ENCODE assay signal across 1 cellular context in genomic region chr14:90383126-90383730, GRCh38.
TF ChIP-seq lines count a peak whose summit lies in the region.

No MANE protein-coding gene starts in this region.

TF ChIP-seq in HepG2, 621 proteins besides CTCF, POLR2A, EP300 and RAD21 (continued from another document and continues in another):
- peak; percentile 95 for TF ChIP-seq HMGXB3 (CRISPR knock-in tag; IDR thresholded peaks at IDR 0.05; ENCODE audit: borderline replicate concordance)
- TF ChIP-seq ZNF574 (CRISPR knock-in tag; IDR thresholded peaks at IDR 0.05), result peak; percentile 88
- TF ChIP-seq ZNF280B (CRISPR knock-in tag; IDR thresholded peaks at IDR 0.05; ENCODE audit: borderline replicate concordance), result peak; percentile 36; the same call in 1 of the 2 replicates
- TF ChIP-seq ZNF143 (CRISPR knock-in tag; IDR thresholded peaks at IDR 0.05), result peak; percentile 75; the same call in 1 of the 2 replicates
- no peak; the same call in 1 of the 2 replicates for TF ChIP-seq ZNF674 (CRISPR knock-in tag; IDR thresholded peaks at IDR 0.05; ENCODE audit: low read depth)
- TF ChIP-seq PRDM10 (CRISPR knock-in tag; IDR thresholded peaks at IDR 0.05; ENCODE audit: low read depth), result peak; percentile 81
- TF ChIP-seq ZNF251 (CRISPR knock-in tag; IDR thresholded peaks at IDR 0.05), result no peak
- no peak for TF ChIP-seq ZNF468 (CRISPR knock-in tag; IDR thresholded peaks at IDR 0.05)
- TF ChIP-seq JARID2 (CRISPR knock-in tag; IDR thresholded peaks at IDR 0.05; ENCODE audit: insufficient replicate concordance), result no peak
- peak; percentile 53; the same call in 1 of the 2 replicates for TF ChIP-seq ZNF333 (CRISPR knock-in tag; IDR thresholded peaks at IDR 0.05; ENCODE audit: borderline replicate concordance)
- peak; percentile 53 for TF ChIP-seq GATAD2A (CRISPR knock-in tag; IDR thresholded peaks at IDR 0.05)
- peak; percentile 40 for TF ChIP-seq RARA (CRISPR knock-in tag; IDR thresholded peaks at IDR 0.05)
- no peak; the same call in 1 of the 2 replicates for TF ChIP-seq TP53 (CRISPR knock-in tag; conservative IDR thresholded peaks at IDR 0.05)
- TF ChIP-seq ADNP (CRISPR knock-in tag; IDR thresholded peaks at IDR 0.05), result no peak
- TF ChIP-seq GABPA (IDR thresholded peaks at IDR 0.05; ENCODE audit: low read depth, low read length), result peak; percentile 58
- peak; percentile 84 for TF ChIP-seq GABPA (CRISPR knock-in tag; IDR thresholded peaks at IDR 0.05; ENCODE audit: low read depth)
- TF ChIP-seq NFYB (CRISPR knock-in tag; IDR thresholded peaks at IDR 0.05), result peak; percentile 100
- peak; percentile 95 for TF ChIP-seq MED8 (CRISPR knock-in tag; IDR thresholded peaks at IDR 0.05; ENCODE audit: insufficient replicate concordance)
- TF ChIP-seq ZNF563 (CRISPR knock-in tag; IDR thresholded peaks at IDR 0.05), result peak; percentile 74
- TF ChIP-seq ZNF367 (CRISPR knock-in tag; IDR thresholded peaks at IDR 0.05; ENCODE audit: borderline replicate concordance), result no peak
- no peak for TF ChIP-seq ZSCAN22 (CRISPR knock-in tag; IDR thresholded peaks at IDR 0.05)
- TF ChIP-seq ZBTB39 (CRISPR knock-in tag; IDR thresholded peaks at IDR 0.05), result no peak
- no peak for TF ChIP-seq SUZ12 (IDR thresholded peaks at IDR 0.05; ENCODE audit: low read depth, low read length)
- peak; percentile 52; the same call in 1 of the 2 replicates for TF ChIP-seq ZBTB44 (CRISPR knock-in tag; IDR thresholded peaks at IDR 0.05)
- no peak for TF ChIP-seq ZNF136 (CRISPR knock-in tag; IDR thresholded peaks at IDR 0.05; ENCODE audit: low read depth)
- TF ChIP-seq ZNF276 (CRISPR knock-in tag; IDR thresholded peaks at IDR 0.05; ENCODE audit: low read depth), result peak; percentile 61; the same call in 1 of the 2 replicates
- peak; percentile 54; the same call in 1 of the 2 replicates for TF ChIP-seq JUN (CRISPR knock-in tag; IDR thresholded peaks at IDR 0.05)
- peak; percentile 89 for TF ChIP-seq ZNF430 (CRISPR knock-in tag; IDR thresholded peaks at IDR 0.05)
- TF ChIP-seq MTF1 (CRISPR knock-in tag; IDR thresholded peaks at IDR 0.05), result no peak
- peak; percentile 74 for TF ChIP-seq ZNF18 (CRISPR knock-in tag; IDR thresholded peaks at IDR 0.05; ENCODE audit: insufficient replicate concordance)
- TF ChIP-seq SYNCRIP (IDR thresholded peaks at IDR 0.05; ENCODE audit: insufficient read depth, low read depth, low read length), result no peak
- TF ChIP-seq PREB (CRISPR knock-in tag; IDR thresholded peaks at IDR 0.05), result no peak
- peak; percentile 97 for TF ChIP-seq CCDC6 (CRISPR knock-in tag; IDR thresholded peaks at IDR 0.05)
- no peak; the same call in 1 of the 2 replicates for TF ChIP-seq RFX3 (CRISPR knock-in tag; IDR thresholded peaks at IDR 0.05)
- TF ChIP-seq ZFP62 (CRISPR knock-in tag; IDR thresholded peaks at IDR 0.05), result no peak
- TF ChIP-seq ZMYM4 (CRISPR knock-in tag; IDR thresholded peaks at IDR 0.05), result peak; percentile 99
- peak; percentile 65 for TF ChIP-seq ZMYM2 (CRISPR knock-in tag; IDR thresholded peaks at IDR 0.05)
- TF ChIP-seq MTA3 (CRISPR knock-in tag; IDR thresholded peaks at IDR 0.05), result no peak
